ENCODE assay signal across 1 cellular context in the genomic region with DNA sequence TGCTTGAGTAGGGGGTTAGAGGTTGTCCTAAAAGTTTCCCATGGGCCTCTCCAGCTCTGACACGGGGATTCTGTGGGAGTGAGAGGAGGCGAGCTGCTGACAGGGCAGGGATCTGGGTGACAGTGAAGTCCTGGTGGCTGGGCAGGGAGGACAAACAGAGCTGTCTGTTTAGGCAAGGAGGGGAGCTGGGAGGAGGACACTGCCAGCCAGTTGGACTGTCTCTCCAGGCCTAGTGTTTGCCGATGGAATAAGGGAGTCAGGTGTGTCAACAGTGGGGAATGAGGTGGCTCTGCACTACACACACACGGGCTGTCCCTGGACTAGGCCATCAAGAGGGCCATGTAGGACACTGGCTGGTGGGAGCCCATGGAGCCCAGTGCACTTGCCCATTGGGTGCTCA.
TF ChIP-seq lines count a peak whose summit lies in the region.

No MANE protein-coding gene starts in this region.

TF ChIP-seq in HepG2, 621 proteins besides CTCF, POLR2A, EP300 and RAD21 (continued from another document and continues in another):
- TF ChIP-seq, protein P1, sequence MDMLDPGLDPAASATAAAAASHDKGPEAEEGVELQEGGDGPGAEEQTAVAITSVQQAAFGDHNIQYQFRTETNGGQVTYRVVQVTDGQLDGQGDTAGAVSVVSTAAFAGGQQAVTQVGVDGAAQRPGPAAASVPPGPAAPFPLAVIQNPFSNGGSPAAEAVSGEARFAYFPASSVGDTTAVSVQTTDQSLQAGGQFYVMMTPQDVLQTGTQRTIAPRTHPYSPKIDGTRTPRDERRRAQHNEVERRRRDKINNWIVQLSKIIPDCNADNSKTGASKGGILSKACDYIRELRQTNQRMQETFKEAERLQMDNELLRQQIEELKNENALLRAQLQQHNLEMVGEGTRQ (IDR thresholded peaks at IDR 0.05; ENCODE audit: low read depth, low read length), result no peak
- TF ChIP-seq, protein P1 (CRISPR knock-in tag; IDR thresholded peaks at IDR 0.05; ENCODE audit: borderline replicate concordance), result no peak
- TF ChIP-seq ZFP82 (CRISPR knock-in tag; IDR thresholded peaks at IDR 0.05; ENCODE audit: borderline replicate concordance) (no peak), ZMYM4 (CRISPR knock-in tag; IDR thresholded peaks at IDR 0.05) (no peak), ETV5 (CRISPR knock-in tag; IDR thresholded peaks at IDR 0.05; ENCODE audit: borderline replicate concordance) (no peak), ZSCAN12 (CRISPR knock-in tag; IDR thresholded peaks at IDR 0.05) (no peak), PRMT3 (CRISPR knock-in tag; IDR thresholded peaks at IDR 0.05; ENCODE audit: borderline replicate concordance, low read depth) (no peak), ZNF569 (CRISPR knock-in tag; IDR thresholded peaks at IDR 0.05; ENCODE audit: borderline replicate concordance) (no peak), HNRNPH1 (optimal IDR thresholded peaks at IDR 0.05; ENCODE audit: low read depth, low read length) (no peak), STAG1 (CRISPR knock-in tag; IDR thresholded peaks at IDR 0.05) (0 out of 2 replicates have a peak, but pooled peaks have one; percentile 6), SRSF1 (optimal IDR thresholded peaks at IDR 0.05; ENCODE audit: low read depth, low read length) (no peak), KLF9 (CRISPR knock-in tag; IDR thresholded peaks at IDR 0.05; ENCODE audit: low read depth) (no peak), KAT2B (IDR thresholded peaks at IDR 0.05; ENCODE audit: borderline replicate concordance, low read depth, low read length) (no peak)
- TF ChIP-seq, protein P2, sequence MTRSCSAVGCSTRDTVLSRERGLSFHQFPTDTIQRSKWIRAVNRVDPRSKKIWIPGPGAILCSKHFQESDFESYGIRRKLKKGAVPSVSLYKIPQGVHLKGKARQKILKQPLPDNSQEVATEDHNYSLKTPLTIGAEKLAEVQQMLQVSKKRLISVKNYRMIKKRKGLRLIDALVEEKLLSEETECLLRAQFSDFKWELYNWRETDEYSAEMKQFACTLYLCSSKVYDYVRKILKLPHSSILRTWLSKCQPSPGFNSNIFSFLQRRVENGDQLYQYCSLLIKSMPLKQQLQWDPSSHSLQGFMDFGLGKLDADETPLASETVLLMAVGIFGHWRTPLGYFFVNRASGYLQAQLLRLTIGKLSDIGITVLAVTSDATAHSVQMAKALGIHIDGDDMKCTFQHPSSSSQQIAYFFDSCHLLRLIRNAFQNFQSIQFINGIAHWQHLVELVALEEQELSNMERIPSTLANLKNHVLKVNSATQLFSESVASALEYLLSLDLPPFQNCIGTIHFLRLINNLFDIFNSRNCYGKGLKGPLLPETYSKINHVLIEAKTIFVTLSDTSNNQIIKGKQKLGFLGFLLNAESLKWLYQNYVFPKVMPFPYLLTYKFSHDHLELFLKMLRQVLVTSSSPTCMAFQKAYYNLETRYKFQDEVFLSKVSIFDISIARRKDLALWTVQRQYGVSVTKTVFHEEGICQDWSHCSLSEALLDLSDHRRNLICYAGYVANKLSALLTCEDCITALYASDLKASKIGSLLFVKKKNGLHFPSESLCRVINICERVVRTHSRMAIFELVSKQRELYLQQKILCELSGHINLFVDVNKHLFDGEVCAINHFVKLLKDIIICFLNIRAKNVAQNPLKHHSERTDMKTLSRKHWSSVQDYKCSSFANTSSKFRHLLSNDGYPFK (CRISPR knock-in tag; IDR thresholded peaks at IDR 0.05; ENCODE audit: borderline replicate concordance), result no peak
- TF ChIP-seq, protein P3, sequence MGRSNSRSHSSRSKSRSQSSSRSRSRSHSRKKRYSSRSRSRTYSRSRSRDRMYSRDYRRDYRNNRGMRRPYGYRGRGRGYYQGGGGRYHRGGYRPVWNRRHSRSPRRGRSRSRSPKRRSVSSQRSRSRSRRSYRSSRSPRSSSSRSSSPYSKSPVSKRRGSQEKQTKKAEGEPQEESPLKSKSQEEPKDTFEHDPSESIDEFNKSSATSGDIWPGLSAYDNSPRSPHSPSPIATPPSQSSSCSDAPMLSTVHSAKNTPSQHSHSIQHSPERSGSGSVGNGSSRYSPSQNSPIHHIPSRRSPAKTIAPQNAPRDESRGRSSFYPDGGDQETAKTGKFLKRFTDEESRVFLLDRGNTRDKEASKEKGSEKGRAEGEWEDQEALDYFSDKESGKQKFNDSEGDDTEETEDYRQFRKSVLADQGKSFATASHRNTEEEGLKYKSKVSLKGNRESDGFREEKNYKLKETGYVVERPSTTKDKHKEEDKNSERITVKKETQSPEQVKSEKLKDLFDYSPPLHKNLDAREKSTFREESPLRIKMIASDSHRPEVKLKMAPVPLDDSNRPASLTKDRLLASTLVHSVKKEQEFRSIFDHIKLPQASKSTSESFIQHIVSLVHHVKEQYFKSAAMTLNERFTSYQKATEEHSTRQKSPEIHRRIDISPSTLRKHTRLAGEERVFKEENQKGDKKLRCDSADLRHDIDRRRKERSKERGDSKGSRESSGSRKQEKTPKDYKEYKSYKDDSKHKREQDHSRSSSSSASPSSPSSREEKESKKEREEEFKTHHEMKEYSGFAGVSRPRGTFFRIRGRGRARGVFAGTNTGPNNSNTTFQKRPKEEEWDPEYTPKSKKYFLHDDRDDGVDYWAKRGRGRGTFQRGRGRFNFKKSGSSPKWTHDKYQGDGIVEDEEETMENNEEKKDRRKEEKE (IDR thresholded peaks at IDR 0.05), result no peak
- TF ChIP-seq, protein P4, sequence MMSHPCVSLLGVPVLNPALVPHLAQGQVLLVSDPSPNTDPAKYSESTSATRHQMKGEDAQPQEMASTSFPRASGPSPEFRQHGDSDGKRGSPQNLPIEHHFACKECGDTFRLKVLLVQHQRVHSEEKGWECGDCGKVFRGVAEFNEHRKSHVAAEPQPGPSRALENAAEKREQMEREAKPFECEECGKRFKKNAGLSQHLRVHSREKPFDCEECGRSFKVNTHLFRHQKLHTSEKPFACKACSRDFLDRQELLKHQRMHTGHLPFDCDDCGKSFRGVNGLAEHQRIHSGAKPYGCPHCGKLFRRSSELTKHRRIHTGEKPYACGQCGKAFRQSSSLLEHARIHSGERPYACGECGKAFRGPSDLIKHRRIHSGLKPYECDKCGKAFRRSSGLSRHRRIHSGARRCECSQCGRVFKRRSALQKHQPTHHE (CRISPR knock-in tag; IDR thresholded peaks at IDR 0.05; ENCODE audit: borderline replicate concordance), result no peak
- TF ChIP-seq, protein P5, sequence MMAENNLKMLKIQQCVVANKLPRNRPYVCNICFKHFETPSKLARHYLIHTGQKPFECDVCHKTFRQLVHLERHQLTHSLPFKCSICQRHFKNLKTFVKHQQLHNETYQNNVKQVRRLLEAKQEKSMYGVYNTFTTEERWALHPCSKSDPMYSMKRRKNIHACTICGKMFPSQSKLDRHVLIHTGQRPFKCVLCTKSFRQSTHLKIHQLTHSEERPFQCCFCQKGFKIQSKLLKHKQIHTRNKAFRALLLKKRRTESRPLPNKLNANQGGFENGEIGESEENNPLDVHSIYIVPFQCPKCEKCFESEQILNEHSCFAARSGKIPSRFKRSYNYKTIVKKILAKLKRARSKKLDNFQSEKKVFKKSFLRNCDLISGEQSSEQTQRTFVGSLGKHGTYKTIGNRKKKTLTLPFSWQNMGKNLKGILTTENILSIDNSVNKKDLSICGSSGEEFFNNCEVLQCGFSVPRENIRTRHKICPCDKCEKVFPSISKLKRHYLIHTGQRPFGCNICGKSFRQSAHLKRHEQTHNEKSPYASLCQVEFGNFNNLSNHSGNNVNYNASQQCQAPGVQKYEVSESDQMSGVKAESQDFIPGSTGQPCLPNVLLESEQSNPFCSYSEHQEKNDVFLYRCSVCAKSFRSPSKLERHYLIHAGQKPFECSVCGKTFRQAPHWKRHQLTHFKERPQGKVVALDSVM (CRISPR knock-in tag; IDR thresholded peaks at IDR 0.05), result no peak
- TF ChIP-seq, protein P6, sequence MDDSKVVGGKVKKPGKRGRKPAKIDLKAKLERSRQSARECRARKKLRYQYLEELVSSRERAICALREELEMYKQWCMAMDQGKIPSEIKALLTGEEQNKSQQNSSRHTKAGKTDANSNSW (CRISPR knock-in tag; IDR thresholded peaks at IDR 0.05; ENCODE audit: borderline replicate concordance), result no peak
- TF ChIP-seq, protein P7, sequence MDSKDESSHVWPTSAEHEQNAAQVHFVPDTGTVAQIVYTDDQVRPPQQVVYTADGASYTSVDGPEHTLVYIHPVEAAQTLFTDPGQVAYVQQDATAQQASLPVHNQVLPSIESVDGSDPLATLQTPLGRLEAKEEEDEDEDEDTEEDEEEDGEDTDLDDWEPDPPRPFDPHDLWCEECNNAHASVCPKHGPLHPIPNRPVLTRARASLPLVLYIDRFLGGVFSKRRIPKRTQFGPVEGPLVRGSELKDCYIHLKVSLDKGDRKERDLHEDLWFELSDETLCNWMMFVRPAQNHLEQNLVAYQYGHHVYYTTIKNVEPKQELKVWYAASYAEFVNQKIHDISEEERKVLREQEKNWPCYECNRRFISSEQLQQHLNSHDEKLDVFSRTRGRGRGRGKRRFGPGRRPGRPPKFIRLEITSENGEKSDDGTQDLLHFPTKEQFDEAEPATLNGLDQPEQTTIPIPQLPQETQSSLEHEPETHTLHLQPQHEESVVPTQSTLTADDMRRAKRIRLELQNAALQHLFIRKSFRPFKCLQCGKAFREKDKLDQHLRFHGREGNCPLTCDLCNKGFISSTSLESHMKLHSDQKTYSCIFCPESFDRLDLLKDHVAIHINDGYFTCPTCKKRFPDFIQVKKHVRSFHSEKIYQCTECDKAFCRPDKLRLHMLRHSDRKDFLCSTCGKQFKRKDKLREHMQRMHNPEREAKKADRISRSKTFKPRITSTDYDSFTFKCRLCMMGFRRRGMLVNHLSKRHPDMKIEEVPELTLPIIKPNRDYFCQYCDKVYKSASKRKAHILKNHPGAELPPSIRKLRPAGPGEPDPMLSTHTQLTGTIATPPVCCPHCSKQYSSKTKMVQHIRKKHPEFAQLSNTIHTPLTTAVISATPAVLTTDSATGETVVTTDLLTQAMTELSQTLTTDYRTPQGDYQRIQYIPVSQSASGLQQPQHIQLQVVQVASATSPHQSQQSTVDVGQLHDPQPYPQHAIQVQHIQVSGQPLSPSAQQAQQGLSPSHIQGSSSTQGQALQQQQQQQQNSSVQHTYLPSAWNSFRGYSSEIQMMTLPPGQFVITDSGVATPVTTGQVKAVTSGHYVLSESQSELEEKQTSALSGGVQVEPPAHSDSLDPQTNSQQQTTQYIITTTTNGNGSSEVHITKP (CRISPR knock-in tag; IDR thresholded peaks at IDR 0.05; ENCODE audit: low read depth), result peak; percentile 66; the same call in 1 of the 2 replicates
- TF ChIP-seq, protein P8, sequence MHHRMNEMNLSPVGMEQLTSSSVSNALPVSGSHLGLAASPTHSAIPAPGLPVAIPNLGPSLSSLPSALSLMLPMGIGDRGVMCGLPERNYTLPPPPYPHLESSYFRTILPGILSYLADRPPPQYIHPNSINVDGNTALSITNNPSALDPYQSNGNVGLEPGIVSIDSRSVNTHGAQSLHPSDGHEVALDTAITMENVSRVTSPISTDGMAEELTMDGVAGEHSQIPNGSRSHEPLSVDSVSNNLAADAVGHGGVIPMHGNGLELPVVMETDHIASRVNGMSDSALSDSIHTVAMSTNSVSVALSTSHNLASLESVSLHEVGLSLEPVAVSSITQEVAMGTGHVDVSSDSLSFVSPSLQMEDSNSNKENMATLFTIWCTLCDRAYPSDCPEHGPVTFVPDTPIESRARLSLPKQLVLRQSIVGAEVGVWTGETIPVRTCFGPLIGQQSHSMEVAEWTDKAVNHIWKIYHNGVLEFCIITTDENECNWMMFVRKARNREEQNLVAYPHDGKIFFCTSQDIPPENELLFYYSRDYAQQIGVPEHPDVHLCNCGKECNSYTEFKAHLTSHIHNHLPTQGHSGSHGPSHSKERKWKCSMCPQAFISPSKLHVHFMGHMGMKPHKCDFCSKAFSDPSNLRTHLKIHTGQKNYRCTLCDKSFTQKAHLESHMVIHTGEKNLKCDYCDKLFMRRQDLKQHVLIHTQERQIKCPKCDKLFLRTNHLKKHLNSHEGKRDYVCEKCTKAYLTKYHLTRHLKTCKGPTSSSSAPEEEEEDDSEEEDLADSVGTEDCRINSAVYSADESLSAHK (CRISPR knock-in tag; IDR thresholded peaks at IDR 0.05; ENCODE audit: borderline replicate concordance), result no peak
- TF ChIP-seq, protein P9, sequence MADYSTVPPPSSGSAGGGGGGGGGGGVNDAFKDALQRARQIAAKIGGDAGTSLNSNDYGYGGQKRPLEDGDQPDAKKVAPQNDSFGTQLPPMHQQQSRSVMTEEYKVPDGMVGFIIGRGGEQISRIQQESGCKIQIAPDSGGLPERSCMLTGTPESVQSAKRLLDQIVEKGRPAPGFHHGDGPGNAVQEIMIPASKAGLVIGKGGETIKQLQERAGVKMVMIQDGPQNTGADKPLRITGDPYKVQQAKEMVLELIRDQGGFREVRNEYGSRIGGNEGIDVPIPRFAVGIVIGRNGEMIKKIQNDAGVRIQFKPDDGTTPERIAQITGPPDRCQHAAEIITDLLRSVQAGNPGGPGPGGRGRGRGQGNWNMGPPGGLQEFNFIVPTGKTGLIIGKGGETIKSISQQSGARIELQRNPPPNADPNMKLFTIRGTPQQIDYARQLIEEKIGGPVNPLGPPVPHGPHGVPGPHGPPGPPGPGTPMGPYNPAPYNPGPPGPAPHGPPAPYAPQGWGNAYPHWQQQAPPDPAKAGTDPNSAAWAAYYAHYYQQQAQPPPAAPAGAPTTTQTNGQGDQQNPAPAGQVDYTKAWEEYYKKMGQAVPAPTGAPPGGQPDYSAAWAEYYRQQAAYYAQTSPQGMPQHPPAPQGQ (CRISPR knock-in tag; IDR thresholded peaks at IDR 0.05; ENCODE audit: borderline replicate concordance), result no peak
- TF ChIP-seq, protein P10, sequence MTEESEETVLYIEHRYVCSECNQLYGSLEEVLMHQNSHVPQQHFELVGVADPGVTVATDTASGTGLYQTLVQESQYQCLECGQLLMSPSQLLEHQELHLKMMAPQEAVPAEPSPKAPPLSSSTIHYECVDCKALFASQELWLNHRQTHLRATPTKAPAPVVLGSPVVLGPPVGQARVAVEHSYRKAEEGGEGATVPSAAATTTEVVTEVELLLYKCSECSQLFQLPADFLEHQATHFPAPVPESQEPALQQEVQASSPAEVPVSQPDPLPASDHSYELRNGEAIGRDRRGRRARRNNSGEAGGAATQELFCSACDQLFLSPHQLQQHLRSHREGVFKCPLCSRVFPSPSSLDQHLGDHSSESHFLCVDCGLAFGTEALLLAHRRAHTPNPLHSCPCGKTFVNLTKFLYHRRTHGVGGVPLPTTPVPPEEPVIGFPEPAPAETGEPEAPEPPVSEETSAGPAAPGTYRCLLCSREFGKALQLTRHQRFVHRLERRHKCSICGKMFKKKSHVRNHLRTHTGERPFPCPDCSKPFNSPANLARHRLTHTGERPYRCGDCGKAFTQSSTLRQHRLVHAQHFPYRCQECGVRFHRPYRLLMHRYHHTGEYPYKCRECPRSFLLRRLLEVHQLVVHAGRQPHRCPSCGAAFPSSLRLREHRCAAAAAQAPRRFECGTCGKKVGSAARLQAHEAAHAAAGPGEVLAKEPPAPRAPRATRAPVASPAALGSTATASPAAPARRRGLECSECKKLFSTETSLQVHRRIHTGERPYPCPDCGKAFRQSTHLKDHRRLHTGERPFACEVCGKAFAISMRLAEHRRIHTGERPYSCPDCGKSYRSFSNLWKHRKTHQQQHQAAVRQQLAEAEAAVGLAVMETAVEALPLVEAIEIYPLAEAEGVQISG (CRISPR knock-in tag; IDR thresholded peaks at IDR 0.05), result peak; percentile 53
- TF ChIP-seq, protein P11, sequence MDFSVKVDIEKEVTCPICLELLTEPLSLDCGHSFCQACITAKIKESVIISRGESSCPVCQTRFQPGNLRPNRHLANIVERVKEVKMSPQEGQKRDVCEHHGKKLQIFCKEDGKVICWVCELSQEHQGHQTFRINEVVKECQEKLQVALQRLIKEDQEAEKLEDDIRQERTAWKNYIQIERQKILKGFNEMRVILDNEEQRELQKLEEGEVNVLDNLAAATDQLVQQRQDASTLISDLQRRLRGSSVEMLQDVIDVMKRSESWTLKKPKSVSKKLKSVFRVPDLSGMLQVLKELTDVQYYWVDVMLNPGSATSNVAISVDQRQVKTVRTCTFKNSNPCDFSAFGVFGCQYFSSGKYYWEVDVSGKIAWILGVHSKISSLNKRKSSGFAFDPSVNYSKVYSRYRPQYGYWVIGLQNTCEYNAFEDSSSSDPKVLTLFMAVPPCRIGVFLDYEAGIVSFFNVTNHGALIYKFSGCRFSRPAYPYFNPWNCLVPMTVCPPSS (IDR thresholded peaks at IDR 0.05), result no peak
